Comparison of ENCODE assay signal across 8 cellular contexts in genomic region chr5:179762079-179762780, GRCh38. TPM values are rescaled to one million over a fixed set of nuclear protein-coding genes. Genes with fewer than 3 reads are reported as not detected.
A peak's percentile ranks its signal among the peaks of the same experiment; 100 is the strongest.
DNase-seq lines count a peak whose midpoint lies in the region; ATAC-seq and TF ChIP-seq lines count a peak whose summit lies in the region.

No MANE protein-coding gene starts in this region.

- H3K4me1 ChIP-seq in ACC112 (ENCODE audit: control insufficient read depth, insufficient read depth, low read length, unreplicated experiment) (peaks cover 62% of the 10 kb centered on the region), ascending aorta (peaks cover 22 to 52% of the 10 kb centered on the region in 2 donors), mesodermal cell (ENCODE audit: control insufficient read depth, insufficient read depth, low read length, poor library complexity, severe bottlenecking) (peaks cover 77% of the 10 kb centered on the region), ovary (ENCODE audit: insufficient read depth) (peaks cover 2% of the 10 kb centered on the region)

- no peak for TF ChIP-seq EP300 in ovary (IDR thresholded peaks at IDR 0.05)

- peak overlapping the region; percentile 38 for H3K27ac ChIP-seq in ACC112 (ENCODE audit: low read depth, low read length)
- peak overlapping the region; percentile 21 to 54 for H3K27ac ChIP-seq in ascending aorta
- H3K27ac ChIP-seq in mesodermal cell (ENCODE audit: low read depth, low read length, severe bottlenecking): peak overlapping the region; percentile 65
- H3K27ac ChIP-seq in ovary: peak overlapping the region in 1 of 2 donors; percentile 11

- H3K9me3 ChIP-seq in ascending aorta: no peaks in the 10 kb centered on the region
- no peaks in the 10 kb centered on the region for H3K9me3 ChIP-seq in mesodermal cell (ENCODE audit: control insufficient read depth, low read length)
- no peaks in the 10 kb centered on the region for H3K9me3 ChIP-seq in ovary

- 89 to 90% methylated on average over 10 of the region's 10 CpGs for WGBS in mesodermal cell (ENCODE audit: insufficient coverage in 2 of 2), 2 experiments
- WGBS in ovary, 3 donors: 43 to 48% (median 46%) methylated on average over 10 of the region's 10 CpGs

- peaks cover 53% of the 10 kb centered on the region for H3K79me2 ChIP-seq in ACC112 (ENCODE audit: control insufficient read depth, insufficient read depth, low read length, unreplicated experiment)

- ATAC-seq in HG03139 (IDR thresholded peaks at IDR 0.05; ENCODE audit: unreplicated experiment): no peak
- ATAC-seq in GM21526 (IDR thresholded peaks at IDR 0.05; ENCODE audit: low FRiP score, unreplicated experiment): no peak

- no peak for TF ChIP-seq CTCF in GM06990 (IDR thresholded peaks at IDR 0.05; ENCODE audit: insufficient read depth, low read length, poor library complexity, severe bottlenecking)
- no peak for TF ChIP-seq CTCF in ascending aorta (IDR thresholded peaks at IDR 0.05)
- TF ChIP-seq CTCF in ovary (IDR thresholded peaks at IDR 0.05): no peak

- H3K27me3 ChIP-seq in ACC112 (ENCODE audit: insufficient read depth, low read length) (no peaks in the 10 kb centered on the region), GM06990 (replicated peaks; ENCODE audit: control insufficient read depth, insufficient read depth, low read length) (no peaks in the 10 kb centered on the region), ascending aorta (no peaks in the 10 kb centered on the region), ovary (no peaks in the 10 kb centered on the region)

- peak; percentile 21 for DNase-seq in GM06990 (ENCODE audit: extremely low read depth, insufficient read length)
- peak; percentile 32 for DNase-seq in NCI-H524 treated with DMSO at 0.1 percent for 48 hours (lab: John Stamatoyannopoulos, UW)
- DNase-seq in ascending aorta (ENCODE audit: low spot score in 2 of 2): no peak
- DNase-seq in ovary: no peak

- no peak overlapping the region for H2AFZ ChIP-seq in ACC112 (ENCODE audit: low read length, unreplicated experiment)

- H3K36me3 ChIP-seq in ACC112 (ENCODE audit: insufficient read depth, low read length) (no peaks in the 10 kb centered on the region), GM06990 (ENCODE audit: control insufficient read depth, insufficient read depth, low read length) (peaks cover 16% of the 10 kb centered on the region), ascending aorta (peaks cover 9 to 12% of the 10 kb centered on the region in 2 donors), mesodermal cell (ENCODE audit: control insufficient read depth, insufficient read depth, low read length) (peaks cover 26% of the 10 kb centered on the region), ovary (no peaks in the 10 kb centered on the region)

- no peak for TF ChIP-seq POLR2A in ovary (IDR thresholded peaks at IDR 0.05)

- intact Hi-C loops in ascending aorta (cut with DNase I): no loop called here
- intact Hi-C loops in ovary (cut with DNase I): loop anchor here in 3 of 4 donors (5.0 to 10.0 kb wide), 2 partner anchors 35 to 143 kb away; partner anchors contain the start of gene TBC1D9B (in 1 of the 3)

- H3K4me3 ChIP-seq in ACC112 (ENCODE audit: low read depth, low read length) (0 out of 2 replicates have a peak overlapping the region, but pooled peaks have one; percentile 1), GM06990 (replicated peaks; ENCODE audit: low read depth, low read length) (no peak overlapping the region), ascending aorta (no peak overlapping the region), mesodermal cell (ENCODE audit: extremely low read depth, insufficient read depth, low read length, poor library complexity, severe bottlenecking) (no peak overlapping the region), ovary (no peak overlapping the region)

RNA-seq across cellular contexts. Expression of gene MAML1, which starts 29.6 kb away (rescaled TPM):
- 42.6 TPM for total RNA-seq in ascending aorta
- polyA plus RNA-seq in mesodermal cell (2013, experiment 1 of 2): 34.0 TPM
- polyA plus RNA-seq in mesodermal cell (2013, experiment 2 of 2): 36.7 TPM
- 10 to 100 TPM; 18.4 to 40.1 (median 33.6) TPM for total RNA-seq in ovary
- polyA plus RNA-seq in ovary: 10 to 100 TPM; 19.0 to 20.2 TPM

RNA-seq across cellular contexts. Expression of gene LTC4S, which starts 31.6 kb away (rescaled TPM):
- total RNA-seq in ascending aorta (91.7 TPM), ovary (10 to 100 TPM in 6 of 7 donors, 1 to 10 TPM in 1; 7.5 to 43.5 (median 20.6) TPM)
- 1.3 TPM for polyA plus RNA-seq in mesodermal cell (2013, experiment 1 of 2)
- 1.1 TPM for polyA plus RNA-seq in mesodermal cell (2013, experiment 2 of 2)
- 10 to 100 TPM in 1 of 2 donors, not detected in 1; 11.7 TPM for polyA plus RNA-seq in ovary

RNA-seq across cellular contexts. Expression of gene MGAT4B, which starts 44.4 kb away (rescaled TPM):
- total RNA-seq in ascending aorta (207 TPM), ovary (100 to 1,000 TPM in 1 of 7 donors, 10 to 100 TPM in 6; 51.2 to 102 (median 68.6) TPM)
- polyA plus RNA-seq in mesodermal cell (2013, experiment 1 of 2): 110 TPM
- 112 TPM for polyA plus RNA-seq in mesodermal cell (2013, experiment 2 of 2)
- polyA plus RNA-seq in ovary: 10 to 100 TPM; 51.0 to 65.6 TPM

RNA-seq across cellular contexts. Expression of gene SQSTM1, which starts 58.5 kb away (rescaled TPM):
- total RNA-seq in ascending aorta: 476 TPM
- polyA plus RNA-seq in mesodermal cell (2013, experiment 1 of 2): 86.4 TPM
- 74.4 TPM for polyA plus RNA-seq in mesodermal cell (2013, experiment 2 of 2)
- 100 to 1,000 TPM; 257 to 457 (median 337) TPM for total RNA-seq in ovary
- 100 to 1,000 TPM; 125 to 265 TPM for polyA plus RNA-seq in ovary

Comparison
In these comparisons a context has a peak if more than half of its experiments do, and no peak if none do; other contexts are left out.
1. DNase-seq: peak in GM06990 (single experiment) and NCI-H524 treated with DMSO at 0.1 percent for 48 hours (single experiment); none in ascending aorta (0 of 2) and ovary (0 of 5).